ENCODE assay signal across 1 cellular context in the genomic region with DNA sequence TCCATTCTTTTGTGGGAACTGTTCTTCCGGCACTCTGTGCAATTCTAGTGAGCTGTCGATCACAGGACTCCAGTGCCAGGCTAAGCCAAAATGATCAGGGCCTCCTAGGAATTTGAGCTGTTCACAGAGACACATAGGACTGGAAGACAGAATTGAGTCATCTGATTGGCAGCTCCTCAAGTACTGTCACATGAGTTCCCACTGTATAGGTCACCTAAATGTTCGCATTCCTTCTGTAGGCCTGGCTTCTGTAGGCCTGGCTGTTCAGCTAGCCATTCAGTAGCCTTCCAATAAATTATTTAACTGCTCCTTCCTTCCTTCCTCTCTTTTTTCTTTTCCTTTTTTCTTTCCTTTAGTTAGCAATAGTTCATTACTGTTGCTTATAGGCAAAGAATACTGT.
TF ChIP-seq lines count a peak whose summit lies in the region.

No MANE protein-coding gene starts in this region.

TF ChIP-seq in IMR-90, 13 proteins besides CTCF, POLR2A, EP300 and RAD21 (continued from another document):
- TF ChIP-seq MAZ (IDR thresholded peaks at IDR 0.05; ENCODE audit: borderline replicate concordance, low read depth, low read length) (no peak), FOS (IDR thresholded peaks at IDR 0.05; ENCODE audit: low read depth, low read length) (no peak)
